Comparison of ENCODE assay signal across 9 cellular contexts in genomic region chr10:80163741-80164341, GRCh38. TPM values are rescaled to one million over a fixed set of nuclear protein-coding genes. Genes with fewer than 3 reads are reported as not detected.
A peak's percentile ranks its signal among the peaks of the same experiment; 100 is the strongest.
DNase-seq lines count a peak whose midpoint lies in the region; ATAC-seq and TF ChIP-seq lines count a peak whose summit lies in the region.
"Had no signal": no experiment of that assay in that cellular context is flagged by ENCODE, and none has a peak within 500 bp of the region (broad histone marks: within the 10 kb centered on the region; RNA-seq: fewer than 3 reads in every experiment).

No MANE protein-coding gene starts in this region.

- H3K27ac Mint-ChIP-seq in HFFc6 = peak overlapping the region; percentile 91
- H3K27ac Mint-ChIP-seq in Caco-2 (ENCODE audit: unreplicated experiment) = no peak overlapping the region
- H3K27ac Mint-ChIP-seq: natural killer cell treated with Interleukin-12 subunit alpha and Interleukin-12 subunit beta and Interleukin-15 and Interleukin-18, amount 100 ng/mL, for 72 hours had no signal

- H3K4me3 Mint-ChIP-seq in HFFc6 (peak overlapping the region; percentile 70), Caco-2 (ENCODE audit: unreplicated experiment) (no peak overlapping the region)
- H3K4me3 Mint-ChIP-seq: activated T-cell treated with anti-CD3 and anti-CD28 coated beads, Interleukin-2, amount 50 U/mL, for 4 hours; natural killer cell treated with Interleukin-12 subunit alpha and Interleukin-12 subunit beta and Interleukin-15 and Interleukin-18, amount 100 ng/mL, for 72 hours had no signal

- H3K27ac ChIP-seq in ascending aorta (peak overlapping the region; percentile 84 to 92), right cardiac atrium (ENCODE audit: low read length) (peak overlapping the region; percentile 6), thoracic aorta (peak overlapping the region; percentile 26 to 29)

- CTCF ChIA-PET in Caco-2 (lab: Charles Lee) = no interaction called here

- H3K27me3 Mint-ChIP-seq in HFFc6 (ENCODE audit: insufficient read depth) = peaks cover 2% of the 10 kb centered on the region
- H3K27me3 Mint-ChIP-seq in Caco-2 (ENCODE audit: insufficient read depth, unreplicated experiment) = no peaks in the 10 kb centered on the region
- H3K27me3 Mint-ChIP-seq: natural killer cell treated with Interleukin-12 subunit alpha and Interleukin-12 subunit beta and Interleukin-15 and Interleukin-18, amount 100 ng/mL, for 72 hours had no signal

- H3K4me1 ChIP-seq in ascending aorta = peaks cover 31 to 85% of the 10 kb centered on the region in 2 donors
- peaks cover 44% of the 10 kb centered on the region for H3K4me1 ChIP-seq in right cardiac atrium (ENCODE audit: control insufficient read depth, insufficient read depth, low read length)
- H3K4me1 ChIP-seq in thoracic aorta (ENCODE audit: control insufficient read depth in 1 of 2, low read depth in 2 of 2) = peaks cover 39 to 98% of the 10 kb centered on the region in 2 donors
- no peaks in the 10 kb centered on the region; the same call in 1 of the 2 replicates for H3K4me1 ChIP-seq in Caco-2

- POLR2A ChIA-PET in Caco-2 (lab: Charles Lee) = no interaction called here

- ATAC-seq in right cardiac atrium = peak in 1 of 2 donors; percentile 65
- no peak for ATAC-seq in thoracic aorta (ENCODE audit: insufficient number of reproducible peaks, low FRiP score, low read depth)
- ATAC-seq: activated T-cell treated with anti-CD3 and anti-CD28 coated beads, Interleukin-2, amount 50 U/mL, for 4 hours; natural killer cell treated with Interleukin-12 subunit alpha and Interleukin-12 subunit beta and Interleukin-15 and Interleukin-18, amount 100 ng/mL, for 72 hours had no signal

- H3K36me3 ChIP-seq in ascending aorta = peaks cover 39 to 40% of the 10 kb centered on the region in 2 donors
- H3K36me3 ChIP-seq in thoracic aorta = peaks cover 27% of the 10 kb centered on the region
- H3K36me3 ChIP-seq in Caco-2 (ENCODE audit: control insufficient read depth, insufficient read depth, low read length) = peaks cover 8% of the 10 kb centered on the region

- H3K4me3 ChIP-seq in ascending aorta (no peak overlapping the region), right cardiac atrium (ENCODE audit: low read length) (no peak overlapping the region), thoracic aorta (no peak overlapping the region), Caco-2 (ENCODE audit: low read depth, low read length) (no peak overlapping the region)

- peak; percentile 79 for DNase-seq in HFFc6
- peak in 1 of 2 donors; percentile 88 for DNase-seq in ascending aorta (ENCODE audit: low spot score in 2 of 2)
- peak in 2 of 3 donors; percentile 64 to 71 for DNase-seq in right cardiac atrium
- no peak for DNase-seq in thoracic aorta (ENCODE audit: low spot score)
- no peak for DNase-seq in Caco-2
- DNase-seq in NCI-H187 treated with DMSO at 0.1 percent for 48 hours (lab: John Stamatoyannopoulos, UW) = no peak
- DNase-seq in stimulated activated CD4-positive, alpha-beta T cell treated with anti-CD3 and anti-CD28 coated beads, Interleukin-4, amount 100 ng/mL, for 1 hour = no peak
- DNase-seq: activated T-cell treated with anti-CD3 and anti-CD28 coated beads, Interleukin-2, amount 50 U/mL, for 4 hours had no signal

- no TSS peak for BruUV-seq in Caco-2 (replicated peaks; lab: Mats Ljungman, UMichigan)

- H3K27me3 ChIP-seq in ascending aorta (no peaks in the 10 kb centered on the region), right cardiac atrium (ENCODE audit: control insufficient read depth, insufficient read depth) (no peaks in the 10 kb centered on the region), thoracic aorta (replicated peaks; ENCODE audit: insufficient read depth) (no peaks in the 10 kb centered on the region), Caco-2 (replicated peaks; ENCODE audit: control insufficient read depth, insufficient read depth, low read length) (no peaks in the 10 kb centered on the region)

- H3K4me1 Mint-ChIP-seq in HFFc6 (ENCODE audit: low read depth) (peaks cover 97% of the 10 kb centered on the region), Caco-2 (ENCODE audit: low read depth, unreplicated experiment) (peaks cover 11% of the 10 kb centered on the region)

- WGBS in right cardiac atrium = 86% methylated on average over 8 of the region's 8 CpGs

- intact Hi-C loops in ascending aorta (cut with DNase I) = no loop called here
- intact Hi-C loops in right cardiac atrium (cut with DNase I) = no loop called here
- intact Hi-C loops in Caco-2 (cut with micrococcal nuclease; ENCODE audit: unreplicated experiment) = no loop called here

- H3K36me3 Mint-ChIP-seq in HFFc6 (ENCODE audit: low read depth) (peaks cover 63% of the 10 kb centered on the region), Caco-2 (ENCODE audit: insufficient read depth, unreplicated experiment) (peaks cover 91% of the 10 kb centered on the region)

- TF ChIP-seq CTCF in HFFc6 (IDR thresholded peaks at IDR 0.05) (no peak), ascending aorta (IDR thresholded peaks at IDR 0.05) (no peak), thoracic aorta (IDR thresholded peaks at IDR 0.05) (no peak), Caco-2 (IDR thresholded peaks at IDR 0.05; ENCODE audit: insufficient read depth in 1 of 2, low read depth in 1 of 2, low read length in 1 of 2, severe bottlenecking in 1 of 2, unreplicated experiment in 1 of 2) (no peak)

- no peaks in the 10 kb centered on the region for H3K9me3 Mint-ChIP-seq in HFFc6
- H3K9me3 Mint-ChIP-seq in Caco-2 (ENCODE audit: unreplicated experiment) = no peaks in the 10 kb centered on the region
- H3K9me3 Mint-ChIP-seq: activated T-cell treated with anti-CD3 and anti-CD28 coated beads, Interleukin-2, amount 50 U/mL, for 4 hours; natural killer cell treated with Interleukin-12 subunit alpha and Interleukin-12 subunit beta and Interleukin-15 and Interleukin-18, amount 100 ng/mL, for 72 hours had no signal

- H3K9me3 ChIP-seq in ascending aorta (no peaks in the 10 kb centered on the region), right cardiac atrium (ENCODE audit: control insufficient read depth, low read length) (no peaks in the 10 kb centered on the region), thoracic aorta (no peaks in the 10 kb centered on the region), Caco-2 (no peaks in the 10 kb centered on the region)

RNA-seq across cellular contexts. Expression of gene PLAC9, which starts 31.3 kb away (rescaled TPM):
- 1 to 10 TPM; 2.1 to 6.6 (median 6.2) TPM for total RNA-seq in HFFc6 (2021; fragmentation: NEBNext Ultra II Directional; extraction: Animal tissue kit (Norgen Biotek cat#: 25700))
- 221 TPM for total RNA-seq in ascending aorta
- total RNA-seq in right cardiac atrium = 10 to 100 TPM; 47.5 to 92.2 (median 61.2) TPM
- polyA plus RNA-seq in right cardiac atrium = 78.6 TPM
- total RNA-seq in thoracic aorta = 100 to 1,000 TPM in 1 of 2 donors, 10 to 100 TPM in 1; 42.7 to 123 TPM
- not detected in 2 replicates for total RNA-seq in Caco-2 (2022)
- total RNA-seq: activated T-cell treated with anti-CD3 and anti-CD28 coated beads, Interleukin-2, amount 50 U/mL, for 4 hours; natural killer cell treated with Interleukin-12 subunit alpha and Interleukin-12 subunit beta and Interleukin-15 and Interleukin-18, amount 100 ng/mL, for 72 hours had no signal

RNA-seq across cellular contexts. Expression of gene ANXA11, which starts 41.5 kb away (rescaled TPM):
- total RNA-seq in HFFc6 (2021; fragmentation: NEBNext Ultra II Directional; extraction: Animal tissue kit (Norgen Biotek cat#: 25700)) = 100 to 1,000 TPM; 253 to 361 (median 336) TPM
- total RNA-seq in ascending aorta (237 TPM), right cardiac atrium (100 to 1,000 TPM; 371 to 451 (median 403) TPM), thoracic aorta (100 to 1,000 TPM; 130 to 198 TPM), Caco-2 (2022) (316 and 327 TPM in 2 replicates)
- polyA plus RNA-seq in right cardiac atrium = 232 TPM

Comparison
In these comparisons a context has a peak if more than half of its experiments do, and no peak if none do; other contexts are left out.
1. DNase-seq: peak in HFFc6 (single experiment) and right cardiac atrium (2 of 3); none in thoracic aorta (single experiment), Caco-2 (0 of 2), NCI-H187 treated with DMSO at 0.1 percent for 48 hours (single experiment) and stimulated activated CD4-positive, alpha-beta T cell treated with anti-CD3 and anti-CD28 coated beads, Interleukin-4, amount 100 ng/mL, for 1 hour (single experiment).
2. H3K27ac ChIP-seq: peak in every context shown above with its lines; median percentile 88 in ascending aorta; 28 in thoracic aorta; 6 in right cardiac atrium.
3. RNA of gene PLAC9, which starts 31.3 kb away (total RNA-seq): 221 TPM in ascending aorta (single experiment), 42.7 to 123 TPM in thoracic aorta and 47.5 to 92.2 TPM in right cardiac atrium; 2.1 to 6.6 TPM in HFFc6 and not detected in Caco-2; every median in the first group is over 4 times any median in the second.